Comparison of ENCODE assay signal across 26 cellular contexts in genomic region chr6:1066449-1066848, GRCh38.
"Had no signal": no experiment of that assay in that cellular context is flagged by ENCODE, and none has a peak within 500 bp of the region (broad histone marks: within the 10 kb centered on the region; RNA-seq: fewer than 3 reads in every experiment).

No MANE protein-coding gene starts in this region.

- H3K4me1 Mint-ChIP-seq: neural crest cell; stimulated activated effector memory CD8-positive, alpha-beta T cell treated with anti-CD3 and anti-CD28 coated beads, Interleukin-12 subunit alpha, Interleukin-12 subunit beta, amount 100 ng/mL, for 72 hours; stimulated activated naive B cell treated with anti-CD40 and anti-IgM and Interleukin-4, amounts not matched to agents 10 μg/mL and 1 μg/mL and 100 μg/mL, for 72 hours had no signal

- ATAC-seq: natural killer cell treated with Interleukin-12 subunit alpha and Interleukin-12 subunit beta and Interleukin-15 and Interleukin-18, amount 100 ng/mL, for 72 hours; pancreas; right lobe of liver; stimulated activated effector memory CD8-positive, alpha-beta T cell treated with anti-CD3 and anti-CD28 coated beads, Interleukin-12 subunit alpha, Interleukin-12 subunit beta, amount 100 ng/mL, for 72 hours; stimulated activated naive B cell treated with anti-CD40 and anti-IgM and Interleukin-4, amounts not matched to agents 10 μg/mL and 1 μg/mL and 100 μg/mL, for 72 hours had no signal

- DNase-seq: nephron progenitor cell; nucleus accumbens; pancreas; retina; right lobe of liver; sigmoid colon; small intestine; stimulated activated CD4-positive, alpha-beta T cell treated with anti-CD3 and anti-CD28 coated beads, Interleukin-15, amount 100 ng/mL, for 24 hours; stimulated activated CD4-positive, alpha-beta T cell treated with anti-CD3 and anti-CD28 coated beads, Interleukin-2, amount 100 ng/mL, for 24 hours; stimulated activated CD4-positive, alpha-beta T cell treated with anti-CD3 and anti-CD28 coated beads, Interleukin-2, amount 100 ng/mL, for 48 hours; stimulated activated CD4-positive, alpha-beta T cell treated with anti-CD3 and anti-CD28 coated beads, Interleukin-4, amount 100 ng/mL, for 24 hours; stimulated activated naive B cell treated with anti-CD40 and anti-IgM and Interleukin-4, amounts not matched to agents 10 μg/mL and 1 μg/mL and 100 μg/mL, for 72 hours; stimulated activated naive CD4-positive, alpha-beta T cell treated with Interleukin-2 at 50 U/mL for 16 hours; stomach; thyroid gland; upper lobe of left lung had no signal

- H3K4me1 ChIP-seq: pancreas, prostate gland, right atrium auricular region, right lobe of liver, thyroid gland, tibial nerve, upper lobe of left lung had no signal

- H3K4me3 ChIP-seq: pancreas, prostate gland, right atrium auricular region, right lobe of liver, sigmoid colon, stomach, thoracic aorta, thyroid gland, tibial nerve, upper lobe of left lung, vagina had no signal

- H3K36me3 ChIP-seq: neutrophil, pancreas, prostate gland, right atrium auricular region, right lobe of liver, sigmoid colon, stomach, thoracic aorta, thyroid gland, tibial nerve, upper lobe of left lung, vagina had no signal

- H3K9me3 ChIP-seq: neutrophil, pancreas, prostate gland, right atrium auricular region, right lobe of liver, sigmoid colon, stomach, thoracic aorta, thyroid gland, tibial nerve, upper lobe of left lung, vagina had no signal

- H3K9me3 Mint-ChIP-seq: natural killer cell treated with Interleukin-12 subunit alpha and Interleukin-12 subunit beta and Interleukin-15 and Interleukin-18, amount 100 ng/mL, for 72 hours; nephron progenitor cell; neural crest cell; stimulated activated effector memory CD8-positive, alpha-beta T cell treated with anti-CD3 and anti-CD28 coated beads, Interleukin-12 subunit alpha, Interleukin-12 subunit beta, amount 100 ng/mL, for 72 hours; stimulated activated naive B cell treated with anti-CD40 and anti-IgM and Interleukin-4, amounts not matched to agents 10 μg/mL and 1 μg/mL and 100 μg/mL, for 72 hours; stimulated activated naive CD8-positive, alpha-beta T cell treated with anti-CD3 and anti-CD28 coated beads, Interleukin-15, Interleukin-2, amounts not matched to agents 100 ng/mL and 50 ng/mL, for 24 hours had no signal

- H3K27me3 ChIP-seq: pancreas, right atrium auricular region, right lobe of liver, sigmoid colon, stomach, thyroid gland, tibial nerve, upper lobe of left lung, vagina had no signal

- H3K27ac ChIP-seq: neutrophil, pancreas, prostate gland, right atrium auricular region, right lobe of liver, sigmoid colon, stomach, thoracic aorta, thyroid gland, tibial nerve, upper lobe of left lung, vagina had no signal

- H3K27ac Mint-ChIP-seq: natural killer cell treated with Interleukin-12 subunit alpha and Interleukin-12 subunit beta and Interleukin-15 and Interleukin-18, amount 100 ng/mL, for 72 hours; nephron progenitor cell; stimulated activated effector memory CD8-positive, alpha-beta T cell treated with anti-CD3 and anti-CD28 coated beads, Interleukin-12 subunit alpha, Interleukin-12 subunit beta, amount 100 ng/mL, for 72 hours; stimulated activated naive B cell treated with anti-CD40 and anti-IgM and Interleukin-4, amounts not matched to agents 10 μg/mL and 1 μg/mL and 100 μg/mL, for 72 hours; stimulated activated naive CD8-positive, alpha-beta T cell treated with anti-CD3 and anti-CD28 coated beads, Interleukin-15, Interleukin-2, amounts not matched to agents 100 ng/mL and 50 ng/mL, for 24 hours had no signal

- H3K4me3 Mint-ChIP-seq: natural killer cell treated with Interleukin-12 subunit alpha and Interleukin-12 subunit beta and Interleukin-15 and Interleukin-18, amount 100 ng/mL, for 72 hours; nephron progenitor cell; neural crest cell; stimulated activated effector memory CD8-positive, alpha-beta T cell treated with anti-CD3 and anti-CD28 coated beads, Interleukin-12 subunit alpha, Interleukin-12 subunit beta, amount 100 ng/mL, for 72 hours; stimulated activated naive B cell treated with anti-CD40 and anti-IgM and Interleukin-4, amounts not matched to agents 10 μg/mL and 1 μg/mL and 100 μg/mL, for 72 hours; stimulated activated naive CD8-positive, alpha-beta T cell treated with anti-CD3 and anti-CD28 coated beads, Interleukin-15, Interleukin-2, amounts not matched to agents 100 ng/mL and 50 ng/mL, for 24 hours had no signal

- H3K36me3 Mint-ChIP-seq: natural killer cell treated with Interleukin-12 subunit alpha and Interleukin-12 subunit beta and Interleukin-15 and Interleukin-18, amount 100 ng/mL, for 72 hours; stimulated activated effector memory CD8-positive, alpha-beta T cell treated with anti-CD3 and anti-CD28 coated beads, Interleukin-12 subunit alpha, Interleukin-12 subunit beta, amount 100 ng/mL, for 72 hours; stimulated activated naive B cell treated with anti-CD40 and anti-IgM and Interleukin-4, amounts not matched to agents 10 μg/mL and 1 μg/mL and 100 μg/mL, for 72 hours had no signal
